Comparison of ENCODE assay signal across 12 cellular contexts in the genomic region with DNA sequence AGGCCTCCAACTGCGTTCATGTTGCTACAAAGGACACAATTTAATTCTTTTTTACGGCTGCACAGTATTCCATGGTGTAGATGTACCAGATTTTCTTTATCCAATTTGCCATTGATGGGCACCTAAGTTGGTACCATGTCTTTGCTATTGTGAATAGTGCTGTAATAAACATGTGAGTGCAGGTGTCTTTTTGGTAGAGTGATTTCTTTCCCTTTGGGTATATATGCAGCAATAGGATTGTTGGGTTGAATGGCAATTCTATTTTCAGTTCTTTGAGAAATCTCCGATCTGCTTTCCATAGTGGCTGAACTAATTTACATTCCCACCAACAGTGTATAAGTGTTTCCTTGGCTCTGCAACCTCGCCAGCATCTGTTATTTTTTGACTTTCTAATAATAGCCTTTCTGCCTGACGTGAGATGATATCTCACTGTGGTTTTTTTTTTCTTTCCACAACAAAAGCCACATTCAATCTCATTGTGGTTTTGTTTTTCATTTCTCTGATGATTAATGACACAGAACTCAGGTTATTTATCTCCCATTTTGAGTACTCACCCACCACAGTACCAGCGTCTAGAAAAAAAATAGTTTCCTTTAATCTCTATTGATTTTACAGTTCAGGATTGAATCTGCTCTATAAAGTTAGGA. TPM values are rescaled to one million over a fixed set of nuclear protein-coding genes. Genes with fewer than 3 reads are reported as not detected.
DNase-seq lines count a peak whose midpoint lies in the region; ATAC-seq, FAIRE-seq and TF ChIP-seq lines count a peak whose summit lies in the region.
"Had no signal": no experiment of that assay in that cellular context is flagged by ENCODE, and none has a peak within 500 bp of the region (broad histone marks: within the 10 kb centered on the region; RNA-seq: fewer than 3 reads in every experiment).

No MANE protein-coding gene starts in this region.

- H3K4me3 Mint-ChIP-seq in activated naive CD4-positive, alpha-beta T cell treated with anti-CD3 and anti-CD28 coated beads for 36 hours = no peak overlapping the region
- peak overlapping the region; percentile 60 for H3K4me3 Mint-ChIP-seq in stimulated activated naive CD8-positive, alpha-beta T cell treated with anti-CD3 and anti-CD28 coated beads, Interleukin-15, Interleukin-2, amounts not matched to agents 100 ng/mL and 50 ng/mL, for 24 hours

- H3K9me3 Mint-ChIP-seq in activated naive CD4-positive, alpha-beta T cell treated with anti-CD3 and anti-CD28 coated beads for 36 hours = peaks cover 19% of the 10 kb centered on the region
- peaks cover 15% of the 10 kb centered on the region for H3K9me3 Mint-ChIP-seq in stimulated activated naive CD8-positive, alpha-beta T cell treated with anti-CD3 and anti-CD28 coated beads, Interleukin-15, Interleukin-2, amounts not matched to agents 100 ng/mL and 50 ng/mL, for 24 hours

- TF ChIP-seq POLR2A in H54 (IDR thresholded peaks at IDR 0.05; ENCODE audit: low read depth, low read length) = no peak
- TF ChIP-seq POLR2A in stomach (IDR thresholded peaks at IDR 0.05) = no peak

- H3K4me1 ChIP-seq in stomach = peaks cover 0 to 12% (median 5%) of the 10 kb centered on the region in 4 donors

- TF ChIP-seq CTCF in stomach (IDR thresholded peaks at IDR 0.05) = no peak

- H3K27ac ChIP-seq in stomach = no peak overlapping the region
- H3K27ac ChIP-seq: C4-2B, VCaP had no signal

- no peak overlapping the region for H3K4me3 ChIP-seq in stomach

- no peak for DNase-seq in activated naive CD4-positive, alpha-beta T cell treated with anti-CD3 and anti-CD28 coated beads for 36 hours
- DNase-seq in activated naive CD4-positive, alpha-beta T cell treated with anti-CD3 and anti-CD28 coated beads, Interleukin-2, amount 50 U/mL, for 16 hours = no peak
- DNase-seq in RCC 7860 (ENCODE audit: low spot score) (peak; percentile 14), H54 (ENCODE audit: insufficient read length, low spot score) (no peak), stomach (no peak), NCI-H1105 treated with DMSO at 0.1 percent for 48 hours (lab: John Stamatoyannopoulos, UW) (no peak)

- intact Hi-C loops in activated naive CD4-positive, alpha-beta T cell treated with anti-CD3 and anti-CD28 coated beads for 36 hours (cut with micrococcal nuclease) = loop anchor here (1.0 kb wide), 3 partner anchors 19 to 81 kb away; no protein-coding TSS in a partner anchor
- intact Hi-C loops in stomach (cut with DNase I; ENCODE audit: low total_unique reads) = no loop called here

- WGBS in stomach, 5 donors = 62 to 71% (median 68%) methylated on average over 6 of the region's 6 CpGs

- H3K27me3 ChIP-seq in stomach = no peaks in the 10 kb centered on the region

- ATAC-seq in HG02884 (IDR thresholded peaks at IDR 0.05; ENCODE audit: unreplicated experiment) = peak; percentile 85
- ATAC-seq: HepG2 had no signal

- peak overlapping the region; percentile 26 for H3K27ac Mint-ChIP-seq in activated naive CD4-positive, alpha-beta T cell treated with anti-CD3 and anti-CD28 coated beads for 36 hours
- peak overlapping the region; percentile 77 for H3K27ac Mint-ChIP-seq in stimulated activated naive CD8-positive, alpha-beta T cell treated with anti-CD3 and anti-CD28 coated beads, Interleukin-15, Interleukin-2, amounts not matched to agents 100 ng/mL and 50 ng/mL, for 24 hours

- H3K27me3 Mint-ChIP-seq in activated naive CD4-positive, alpha-beta T cell treated with anti-CD3 and anti-CD28 coated beads for 36 hours (ENCODE audit: low read depth) = no peaks in the 10 kb centered on the region
- H3K27me3 Mint-ChIP-seq in stimulated activated naive CD8-positive, alpha-beta T cell treated with anti-CD3 and anti-CD28 coated beads, Interleukin-15, Interleukin-2, amounts not matched to agents 100 ng/mL and 50 ng/mL, for 24 hours = peaks cover 9% of the 10 kb centered on the region

- no peaks in the 10 kb centered on the region for H3K36me3 ChIP-seq in stomach

- FAIRE-seq in RCC 7860 (lab: Jason Lieb, UNC) (peak; percentile 76), H54 (lab: Jason Lieb, UNC) (no peak)
- FAIRE-seq: endothelial cell of umbilical vein, HepG2 had no signal

- H3K4me1 Mint-ChIP-seq in activated naive CD4-positive, alpha-beta T cell treated with anti-CD3 and anti-CD28 coated beads for 36 hours (ENCODE audit: low read depth) = peaks cover 10% of the 10 kb centered on the region
- peaks cover 23% of the 10 kb centered on the region for H3K4me1 Mint-ChIP-seq in stimulated activated naive CD8-positive, alpha-beta T cell treated with anti-CD3 and anti-CD28 coated beads, Interleukin-15, Interleukin-2, amounts not matched to agents 100 ng/mL and 50 ng/mL, for 24 hours (ENCODE audit: low read depth)

- CTCF ChIA-PET in activated naive CD4-positive, alpha-beta T cell treated with anti-CD3 and anti-CD28 coated beads for 36 hours (lab: Charles Lee) = interaction anchor here (0.7 to 1.0 kb wide), 2 partner anchors 45 to 495 kb away, joined by 3 to 4 read pairs; no protein-coding TSS in a partner anchor

- H3K36me3 Mint-ChIP-seq in activated naive CD4-positive, alpha-beta T cell treated with anti-CD3 and anti-CD28 coated beads for 36 hours (ENCODE audit: low read depth) = peaks cover 12% of the 10 kb centered on the region
- peaks cover 16% of the 10 kb centered on the region for H3K36me3 Mint-ChIP-seq in stimulated activated naive CD8-positive, alpha-beta T cell treated with anti-CD3 and anti-CD28 coated beads, Interleukin-15, Interleukin-2, amounts not matched to agents 100 ng/mL and 50 ng/mL, for 24 hours (ENCODE audit: low read depth)

- H3K9me3 ChIP-seq in stomach = no peaks in the 10 kb centered on the region

- no peak for TF ChIP-seq EP300 in stomach (IDR thresholded peaks at IDR 0.05)

RNA-seq across cellular contexts. Expression of gene ARRDC3, which starts 21.9 kb away (rescaled TPM):
- total RNA-seq in activated naive CD4-positive, alpha-beta T cell treated with anti-CD3 and anti-CD28 coated beads for 36 hours = 10 to 100 TPM; 12.8 to 13.8 TPM
- 100 to 1,000 TPM in 1 of 5 donors, 10 to 100 TPM in 3, 1 to 10 TPM in 1; 8.7 to 188 (median 44.6) TPM for total RNA-seq in stomach
- polyA plus RNA-seq in stomach = 10 to 100 TPM; 16.4 to 26.0 (median 24.1) TPM
